1 cellular context compared by ENCODE assay signal in genomic region chr16:50547340-50547865, GRCh38.
TF ChIP-seq lines count a peak whose summit lies in the region.

No MANE protein-coding gene starts in this region.

TF ChIP-seq in HepG2, 621 proteins besides CTCF, POLR2A, EP300 and RAD21 (continued from another document and continues in another):
- TF ChIP-seq ZNF142 (CRISPR knock-in tag; IDR thresholded peaks at IDR 0.05) (peak; percentile 48; the same call in 1 of the 2 replicates), HINFP (CRISPR knock-in tag; IDR thresholded peaks at IDR 0.05; ENCODE audit: low read depth) (peak; percentile 44; the same call in 1 of the 2 replicates), MBD4 (IDR thresholded peaks at IDR 0.05; ENCODE audit: borderline replicate concordance, low read length) (peak; percentile 71; the same call in 1 of the 2 replicates), KAT2B (IDR thresholded peaks at IDR 0.05; ENCODE audit: borderline replicate concordance, low read depth, low read length) (no peak), TRAFD1 (CRISPR knock-in tag; IDR thresholded peaks at IDR 0.05; ENCODE audit: borderline replicate concordance) (no peak), PBX2 (CRISPR knock-in tag; IDR thresholded peaks at IDR 0.05) (no peak), ZNF430 (CRISPR knock-in tag; IDR thresholded peaks at IDR 0.05) (peak; percentile 89), CHD2 (IDR thresholded peaks at IDR 0.05; ENCODE audit: low read depth, low read length) (0 out of 2 replicates have a peak, but pooled peaks have one; percentile 22), DMAP1 (CRISPR knock-in tag; IDR thresholded peaks at IDR 0.05) (peak; percentile 59; the same call in 1 of the 2 replicates), CHD4 (IDR thresholded peaks at IDR 0.05; ENCODE audit: borderline replicate concordance, low read length) (peak; percentile 98), ATF7 (IDR thresholded peaks at IDR 0.05) (no peak), ATF7 (CRISPR knock-in tag; IDR thresholded peaks at IDR 0.05) (peak; percentile 66; the same call in 1 of the 2 replicates), NFATC3 (CRISPR knock-in tag; IDR thresholded peaks at IDR 0.05) (no peak), KLF12 (CRISPR knock-in tag; IDR thresholded peaks at IDR 0.05; ENCODE audit: borderline replicate concordance) (no peak), ZNF143 (CRISPR knock-in tag; IDR thresholded peaks at IDR 0.05) (no peak; the same call in 1 of the 2 replicates), ZFP91 (CRISPR knock-in tag; IDR thresholded peaks at IDR 0.05; ENCODE audit: borderline replicate concordance) (peak; percentile 65; the same call in 1 of the 2 replicates), HOXD1 (CRISPR knock-in tag; IDR thresholded peaks at IDR 0.05) (peak; percentile 94), PRMT3 (CRISPR knock-in tag; IDR thresholded peaks at IDR 0.05; ENCODE audit: borderline replicate concordance, low read depth) (no peak), AGO2 (optimal IDR thresholded peaks at IDR 0.05; ENCODE audit: low read depth, low read length) (peak; percentile 99), ZNF780A (CRISPR knock-in tag; IDR thresholded peaks at IDR 0.05) (no peak), MEIS2 (CRISPR knock-in tag; IDR thresholded peaks at IDR 0.05) (peak; percentile 54; the same call in 1 of the 2 replicates), ZNF205 (CRISPR knock-in tag; IDR thresholded peaks at IDR 0.05) (peak; percentile 80), ATF5 (CRISPR knock-in tag; IDR thresholded peaks at IDR 0.05; ENCODE audit: low read depth) (no peak), ZNF605 (CRISPR knock-in tag; IDR thresholded peaks at IDR 0.05) (peak; percentile 93), PAXIP1 (CRISPR knock-in tag; conservative IDR thresholded peaks at IDR 0.05) (peak; percentile 93), LRRFIP1 (CRISPR knock-in tag; conservative IDR thresholded peaks at IDR 0.05) (no peak), ZSCAN12 (CRISPR knock-in tag; IDR thresholded peaks at IDR 0.05) (no peak), RFXAP (CRISPR knock-in tag; IDR thresholded peaks at IDR 0.05; ENCODE audit: borderline replicate concordance) (peak; percentile 76; the same call in 1 of the 2 replicates), PTBP1 (IDR thresholded peaks at IDR 0.05; ENCODE audit: low read depth, low read length, poor library complexity, severe bottlenecking) (peak; percentile 93), ARID5B (CRISPR knock-in tag; IDR thresholded peaks at IDR 0.05) (peak; percentile 92), MXD1 (CRISPR knock-in tag; IDR thresholded peaks at IDR 0.05) (no peak)
